20 cellular contexts compared by ENCODE assay signal in the genomic region with DNA sequence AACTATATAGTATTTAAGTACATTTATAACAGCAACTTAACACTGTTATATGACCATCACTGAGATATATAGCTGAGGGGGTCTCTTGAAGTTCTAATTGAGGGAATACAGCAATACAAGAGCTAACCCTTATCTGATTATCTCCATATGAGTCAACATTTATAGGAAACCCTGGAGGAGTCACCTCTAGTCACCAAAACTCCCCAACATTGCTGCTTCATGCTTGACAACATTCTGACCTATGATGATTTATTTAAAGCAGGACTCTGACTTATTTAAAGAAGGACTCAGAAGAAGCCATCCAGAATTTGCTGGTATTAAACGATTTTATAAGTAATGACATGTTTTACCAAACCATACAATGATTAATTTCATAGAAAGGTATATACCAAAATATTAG.
"Had no signal": no experiment of that assay in that cellular context is flagged by ENCODE, and none has a peak within 500 bp of the region (broad histone marks: within the 10 kb centered on the region; RNA-seq: fewer than 3 reads in every experiment).

No MANE protein-coding gene starts in this region.

- H3K27ac ChIP-seq: coronary artery, right atrium auricular region, sigmoid colon, skin epidermis, testis, tibial nerve, upper lobe of right lung, vagina had no signal

- H3K36me3 Mint-ChIP-seq: mesothelial cell of epicardium, natural killer cell had no signal

- H3K4me1 Mint-ChIP-seq: endodermal cell, mesothelial cell of epicardium, natural killer cell had no signal

- H3K36me3 ChIP-seq: right atrium auricular region, sigmoid colon, tibial nerve, upper lobe of right lung, vagina had no signal

- H3K4me3 ChIP-seq: coronary artery, right atrium auricular region, sigmoid colon, skin epidermis, testis, tibial nerve, upper lobe of right lung, vagina had no signal

- DNase-seq: effector CD4-positive, alpha-beta T cell; endodermal cell; foreskin melanocyte; head of caudate nucleus; hippocampal formation; natural killer cell; sigmoid colon; stimulated activated CD4-positive, alpha-beta T cell treated with anti-CD3 and anti-CD28 coated beads, Interleukin-2, amount 100 ng/mL, for 24 hours; stimulated activated CD4-positive, alpha-beta T cell treated with anti-CD3 and anti-CD28 coated beads, Interleukin-4, amount 100 ng/mL, for 4 hours; stimulated activated naive CD8-positive, alpha-beta T cell treated with anti-CD3 and anti-CD28 coated beads, Interleukin-15, Interleukin-2, amounts not matched to agents 100 U/mL and 50 U/mL, for 24 hours; testis; upper lobe of right lung had no signal

- H3K4me3 Mint-ChIP-seq: endodermal cell, mesothelial cell of epicardium, natural killer cell, neural crest cell had no signal

- H3K4me1 ChIP-seq: right atrium auricular region, sigmoid colon, testis, tibial nerve, upper lobe of right lung, vagina had no signal

- H3K27ac Mint-ChIP-seq: endodermal cell, mesothelial cell of epicardium, natural killer cell had no signal

- ATAC-seq: left lobe of liver; natural killer cell; stimulated activated naive CD8-positive, alpha-beta T cell treated with anti-CD3 and anti-CD28 coated beads, Interleukin-15, Interleukin-2, amounts not matched to agents 100 U/mL and 50 U/mL, for 24 hours; upper lobe of right lung had no signal

- H3K9me3 ChIP-seq: testis, vagina had no signal

- H3K27me3 ChIP-seq: right atrium auricular region, sigmoid colon, testis, tibial nerve, upper lobe of right lung, vagina had no signal
